1 cellular context compared by ENCODE assay signal in genomic region chrX:2890536-2891460, GRCh38.
A peak's percentile ranks its signal among the peaks of the same experiment; 100 is the strongest.
TF ChIP-seq lines count a peak whose summit lies in the region.
"Not testable (repeated sequence)": the region's sequence is repeated elsewhere in the genome, so short reads cannot be mapped to it uniquely, and the experiment has no call there.

No MANE protein-coding gene starts in this region.

TF ChIP-seq in K562, 482 proteins besides CTCF, POLR2A, EP300 and RAD21:
- TF ChIP-seq GTF2E2 (tag; IDR thresholded peaks at IDR 0.05) (peak; percentile 58; the same call in 1 of the 2 replicates), EP400 (IDR thresholded peaks at IDR 0.05) (peak; percentile 60; the same call in 1 of the 2 replicates), STAT5A (IDR thresholded peaks at IDR 0.05; ENCODE audit: borderline replicate concordance, low read length) (peak; percentile 53; the same call in 1 of the 2 replicates), FOSL1 (tag; conservative IDR thresholded peaks at IDR 0.05) (peak; percentile 46), SRF (CRISPR knock-in tag; IDR thresholded peaks at IDR 0.05) (peak in 1 of 2 experiments; percentile 89; a peak in 2 of 4 replicates), DPF2 (IDR thresholded peaks at IDR 0.05) (peak; percentile 35; the same call in 1 of the 2 replicates), SMARCA4 (IDR thresholded peaks at IDR 0.05) (peak; percentile 22; the same call in 1 of the 2 replicates), CBFA2T3 (IDR thresholded peaks at IDR 0.05) (0 out of 2 replicates have a peak, but pooled peaks have one; percentile 4), CTBP1 (IDR thresholded peaks at IDR 0.05; ENCODE audit: borderline replicate concordance) (peak; percentile 45; the same call in 1 of the 2 replicates), FOXJ2 (tag; IDR thresholded peaks at IDR 0.05) (peak; percentile 32; the same call in 1 of the 2 replicates), CXXC5 (CRISPR knock-in tag; IDR thresholded peaks at IDR 0.05) (0 out of 2 replicates have a peak, but pooled peaks have one; percentile 23), MLLT1 (IDR thresholded peaks at IDR 0.05) (peak in 1 of 2 experiments; percentile 47; a peak in 1 of 4 replicates), SUPT5H (IDR thresholded peaks at IDR 0.05) (peak; percentile 36; the same call in 1 of the 2 replicates), SOX6 (IDR thresholded peaks at IDR 0.05) (peak; percentile 32; the same call in 1 of the 2 replicates), ZEB2 (IDR thresholded peaks at IDR 0.05) (peak; percentile 66), PRDM10 (IDR thresholded peaks at IDR 0.05; ENCODE audit: partially characterized antibody) (peak; percentile 89), ZSCAN29 (IDR thresholded peaks at IDR 0.05) (peak; percentile 51; the same call in 1 of the 2 replicates), POLR2H (tag; IDR thresholded peaks at IDR 0.05; ENCODE audit: low read depth) (peak; percentile 78), CBFA2T2 (conservative IDR thresholded peaks at IDR 0.05) (peak; percentile 9; the same call in 1 of the 2 replicates), RFX1 (IDR thresholded peaks at IDR 0.05) (peak; percentile 53), OTX1 (CRISPR knock-in tag; IDR thresholded peaks at IDR 0.05) (0 out of 2 replicates have a peak, but pooled peaks have one; percentile 32), SMAD4 (CRISPR knock-in tag; conservative IDR thresholded peaks at IDR 0.05) (0 out of 2 replicates have a peak, but pooled peaks have one; percentile 36), NFRKB (IDR thresholded peaks at IDR 0.05; ENCODE audit: low read depth) (peak; percentile 33), ID3 (tag; IDR thresholded peaks at IDR 0.05) (0 out of 2 replicates have a peak, but pooled peaks have one; percentile 16), ARID1B (IDR thresholded peaks at IDR 0.05) (peak; percentile 55), NCOA1 (IDR thresholded peaks at IDR 0.05; ENCODE audit: low read depth) (0 out of 2 replicates have a peak, but pooled peaks have one; percentile 49)
- TF ChIP-seq ID3 (CRISPR knock-in tag; IDR thresholded peaks at IDR 0.05): not testable (repeated sequence)
